13 cellular contexts compared by ENCODE assay signal in genomic region chr3:12898980-12899755, GRCh38.
"Had no signal": no experiment of that assay in that cellular context is flagged by ENCODE, and none has a peak within 500 bp of the region (broad histone marks: within the 10 kb centered on the region; RNA-seq: fewer than 3 reads in every experiment).

No MANE protein-coding gene starts in this region.

- H3K36me3 ChIP-seq: uterus had no signal

- H3K4me1 Mint-ChIP-seq: activated naive CD4-positive, alpha-beta T cell treated with anti-CD3 and anti-CD28 coated beads, Interleukin-2, amount 50 U/mL, for 24 hours had no signal

- H3K27me3 ChIP-seq: adrenal gland, gastrocnemius medialis, tibial artery, uterus had no signal

- H3K9me3 ChIP-seq: adrenal gland, gastrocnemius medialis, tibial artery, uterus had no signal

- H3K27me3 Mint-ChIP-seq: activated naive CD4-positive, alpha-beta T cell treated with anti-CD3 and anti-CD28 coated beads, Interleukin-2, amount 50 U/mL, for 24 hours; memory B cell; natural killer cell treated with Interleukin-12 subunit alpha and Interleukin-12 subunit beta and Interleukin-15 and Interleukin-18, amount 100 ng/mL, for 72 hours had no signal

- DNase-seq: adrenal gland; erythroblast; gastrocnemius medialis; stimulated activated naive CD4-positive, alpha-beta T cell; tibial artery; uterus had no signal

- ATAC-seq: activated CD4-positive, CD25-positive, alpha-beta regulatory T cell treated with anti-CD3 and anti-CD28 coated beads, Interleukin-2, amount 50 U/mL, for 24 hours; gastrocnemius medialis; left lobe of liver; natural killer cell treated with Interleukin-12 subunit alpha and Interleukin-12 subunit beta and Interleukin-15 and Interleukin-18, amount 100 ng/mL, for 72 hours had no signal

- H3K9me3 Mint-ChIP-seq: activated naive CD4-positive, alpha-beta T cell treated with anti-CD3 and anti-CD28 coated beads, Interleukin-2, amount 50 U/mL, for 24 hours; activated T-helper 2 cell treated with anti-CD3 and anti-CD28 coated beads, Interferon-gamma antibody, Interleukin-2, Interleukin-4, amounts not matched to agents 10 μg/mL and 5 μg/mL and 100 μg/mL, durations not matched to agents 14 hours and 24 hours and 36 hours; memory B cell; natural killer cell treated with Interleukin-12 subunit alpha and Interleukin-12 subunit beta and Interleukin-15 and Interleukin-18, amount 100 ng/mL, for 72 hours had no signal

- H3K4me3 Mint-ChIP-seq: activated naive CD4-positive, alpha-beta T cell treated with anti-CD3 and anti-CD28 coated beads, Interleukin-2, amount 50 U/mL, for 24 hours; memory B cell; natural killer cell treated with Interleukin-12 subunit alpha and Interleukin-12 subunit beta and Interleukin-15 and Interleukin-18, amount 100 ng/mL, for 72 hours had no signal

- H3K4me3 ChIP-seq: adrenal gland, gastrocnemius medialis, tibial artery, uterus had no signal

- H3K4me1 ChIP-seq: adrenal gland, uterus had no signal

- H3K27ac Mint-ChIP-seq: activated naive CD4-positive, alpha-beta T cell treated with anti-CD3 and anti-CD28 coated beads, Interleukin-2, amount 50 U/mL, for 24 hours; activated T-helper 2 cell treated with anti-CD3 and anti-CD28 coated beads, Interferon-gamma antibody, Interleukin-2, Interleukin-4, amounts not matched to agents 10 μg/mL and 5 μg/mL and 100 μg/mL, durations not matched to agents 14 hours and 24 hours and 36 hours; memory B cell; natural killer cell treated with Interleukin-12 subunit alpha and Interleukin-12 subunit beta and Interleukin-15 and Interleukin-18, amount 100 ng/mL, for 72 hours had no signal

- H3K36me3 Mint-ChIP-seq: natural killer cell treated with Interleukin-12 subunit alpha and Interleukin-12 subunit beta and Interleukin-15 and Interleukin-18, amount 100 ng/mL, for 72 hours had no signal

- H3K27ac ChIP-seq: adrenal gland, gastrocnemius medialis, tibial artery, uterus had no signal

- FAIRE-seq: islet of Langerhans had no signal
